In genomic region chr5:74686962-74687751, GRCh38 we compare ENCODE assay signal across 13 cellular contexts. TPM values are rescaled to one million over a fixed set of nuclear protein-coding genes. Genes with fewer than 3 reads are reported as not detected.
DNase-seq lines count a peak whose midpoint lies in the region; ATAC-seq and TF ChIP-seq lines count a peak whose summit lies in the region.
"Had no signal": no experiment of that assay in that cellular context is flagged by ENCODE, and none has a peak within 500 bp of the region (broad histone marks: within the 10 kb centered on the region; RNA-seq: fewer than 3 reads in every experiment).

No MANE protein-coding gene starts in this region.

- H3K36me3 ChIP-seq in breast epithelium = no peaks in the 10 kb centered on the region
- peaks cover 3% of the 10 kb centered on the region for H3K36me3 ChIP-seq in thoracic aorta
- H3K36me3 ChIP-seq in tibial artery = peaks cover 4 to 25% (median 21%) of the 10 kb centered on the region in 3 donors
- H3K36me3 ChIP-seq: prostate gland had no signal

- H3K27ac ChIP-seq in breast epithelium (no peak overlapping the region), thoracic aorta (no peak overlapping the region), tibial artery (no peak overlapping the region)
- H3K27ac ChIP-seq: prostate gland, RWPE1 had no signal

- no peak for ATAC-seq in activated CD8-positive, alpha-beta T cell treated with anti-CD3 and anti-CD28 coated beads, Interleukin-2, amount 10 ng/mL, durations not matched to agents 7 days and 5 days
- no peak for ATAC-seq in thoracic aorta (ENCODE audit: insufficient number of reproducible peaks, low FRiP score, low read depth)
- ATAC-seq in HG02852 (IDR thresholded peaks at IDR 0.05; ENCODE audit: unreplicated experiment) = no peak

- H3K9me3 Mint-ChIP-seq in MCF 10A (ENCODE audit: unreplicated experiment) = no peaks in the 10 kb centered on the region
- no peaks in the 10 kb centered on the region for H3K9me3 Mint-ChIP-seq in activated CD8-positive, alpha-beta T cell treated with anti-CD3 and anti-CD28 coated beads, Interleukin-2, amount 10 ng/mL, durations not matched to agents 7 days and 5 days (ENCODE audit: insufficient read depth)

- no peaks in the 10 kb centered on the region for H3K9me3 ChIP-seq in breast epithelium
- H3K9me3 ChIP-seq in thoracic aorta = no peaks in the 10 kb centered on the region
- H3K9me3 ChIP-seq in tibial artery = no peaks in the 10 kb centered on the region
- H3K9me3 ChIP-seq: prostate gland had no signal

- no peak overlapping the region for H3K4me3 ChIP-seq in breast epithelium
- H3K4me3 ChIP-seq in foreskin fibroblast (ENCODE audit: low read depth in 1 of 2, low read length in 2 of 2) = peak overlapping the region; percentile 82 to 91
- peak overlapping the region; percentile 84 for H3K4me3 ChIP-seq in thoracic aorta
- H3K4me3 ChIP-seq in tibial artery = no peak overlapping the region
- H3K4me3 ChIP-seq: prostate gland had no signal

- no peak for DNase-seq in MCF 10A (ENCODE audit: unreplicated experiment)
- no peak for DNase-seq in breast epithelium (ENCODE audit: low spot score in 2 of 2)
- DNase-seq in activated CD8-positive, alpha-beta T cell treated with anti-CD3 and anti-CD28 coated beads, Interleukin-2, amount 10 ng/mL, durations not matched to agents 7 days and 5 days = no peak
- peak in 1 of 2 donors; percentile 32 for DNase-seq in foreskin fibroblast
- DNase-seq in thoracic aorta (ENCODE audit: low spot score) = no peak
- no peak for DNase-seq in Kasumi-1 (lab: John Stamatoyannopoulos, UW)
- DNase-seq in tibial artery = no peak
- DNase-seq: activated CD4-positive, CD25-positive, alpha-beta regulatory T cell treated with anti-CD3 and anti-CD28 coated beads, Interleukin-2, amount 50 U/mL, for 72 hours; amygdala; kidney glomerular epithelial cell had no signal

- TF ChIP-seq CTCF in MCF 10A (IDR thresholded peaks at IDR 0.05; ENCODE audit: unreplicated experiment) (no peak), breast epithelium (IDR thresholded peaks at IDR 0.05) (no peak), foreskin fibroblast (IDR thresholded peaks at IDR 0.05; ENCODE audit: low read depth, low read length) (no peak), thoracic aorta (IDR thresholded peaks at IDR 0.05) (no peak), tibial artery (IDR thresholded peaks at IDR 0.05) (no peak)

- no peak for TF ChIP-seq POLR2A in breast epithelium (IDR thresholded peaks at IDR 0.05)

- POLR2A ChIA-PET in MCF 10A (lab: Yijun Ruan, JAX) = interaction anchor here (0.7 to 1.7 kb wide), 3 partner anchors 14 to 74 kb away, joined by 3 to 7 read pairs (median 3); no protein-coding TSS in a partner anchor
- POLR2A ChIA-PET in activated CD8-positive, alpha-beta T cell treated with anti-CD3 and anti-CD28 coated beads, Interleukin-2, amount 10 ng/mL, durations not matched to agents 7 days and 5 days (lab: Charles Lee) = no interaction called here

- no peaks in the 10 kb centered on the region for H3K4me1 ChIP-seq in breast epithelium
- peaks cover 10 to 17% of the 10 kb centered on the region in 2 donors for H3K4me1 ChIP-seq in thoracic aorta (ENCODE audit: control insufficient read depth in 1 of 2, low read depth in 2 of 2)
- H3K4me1 ChIP-seq in tibial artery = peaks cover 0 to 20% (median 17%) of the 10 kb centered on the region in 4 donors
- H3K4me1 ChIP-seq: prostate gland had no signal

- H3K27me3 ChIP-seq in breast epithelium (no peaks in the 10 kb centered on the region), thoracic aorta (replicated peaks; ENCODE audit: insufficient read depth) (no peaks in the 10 kb centered on the region), tibial artery (no peaks in the 10 kb centered on the region)

- intact Hi-C loops in MCF 10A (cut with micrococcal nuclease) = no loop called here
- intact Hi-C loops in breast epithelium (cut with DNase I; ENCODE audit: low total_unique reads) = no loop called here
- intact Hi-C loops in tibial artery (cut with DNase I; ENCODE audit: low total_unique reads) = loop anchor here (5.0 kb wide), 1 partner anchor 75 kb away; no protein-coding TSS in a partner anchor

- peak overlapping the region; percentile 80 for H3K4me3 Mint-ChIP-seq in MCF 10A (ENCODE audit: unreplicated experiment)
- H3K4me3 Mint-ChIP-seq in activated CD8-positive, alpha-beta T cell treated with anti-CD3 and anti-CD28 coated beads, Interleukin-2, amount 10 ng/mL, durations not matched to agents 7 days and 5 days = peak overlapping the region; percentile 75

- BruUV-seq in MCF 10A (replicated peaks; lab: Mats Ljungman, UMichigan) = no TSS peak

- H3K27me3 Mint-ChIP-seq in MCF 10A (ENCODE audit: insufficient read depth, unreplicated experiment) = no peaks in the 10 kb centered on the region
- H3K27me3 Mint-ChIP-seq in activated CD8-positive, alpha-beta T cell treated with anti-CD3 and anti-CD28 coated beads, Interleukin-2, amount 10 ng/mL, durations not matched to agents 7 days and 5 days (ENCODE audit: low read depth) = peaks cover 7% of the 10 kb centered on the region

- peaks cover 17% of the 10 kb centered on the region for H3K36me3 Mint-ChIP-seq in MCF 10A (ENCODE audit: insufficient read depth, unreplicated experiment)
- H3K36me3 Mint-ChIP-seq in activated CD8-positive, alpha-beta T cell treated with anti-CD3 and anti-CD28 coated beads, Interleukin-2, amount 10 ng/mL, durations not matched to agents 7 days and 5 days (ENCODE audit: low read depth) = peaks cover 20% of the 10 kb centered on the region

- H3K27ac Mint-ChIP-seq in MCF 10A (ENCODE audit: low read depth, unreplicated experiment) = no peak overlapping the region
- no peak overlapping the region for H3K27ac Mint-ChIP-seq in activated CD8-positive, alpha-beta T cell treated with anti-CD3 and anti-CD28 coated beads, Interleukin-2, amount 10 ng/mL, durations not matched to agents 7 days and 5 days

- CTCF ChIA-PET in MCF 10A (lab: Yijun Ruan, JAX) = interaction anchor here (0.6 to 3.3 kb wide), 3 partner anchors 14 to 167 kb away, joined by 3 to 12 read pairs (median 6); no protein-coding TSS in a partner anchor
- CTCF ChIA-PET in activated CD8-positive, alpha-beta T cell treated with anti-CD3 and anti-CD28 coated beads, Interleukin-2, amount 10 ng/mL, durations not matched to agents 7 days and 5 days (lab: Charles Lee) = interaction anchor here (1.1 kb wide), 1 partner anchor 79 kb away, joined by 3 read pairs; the partner anchor contains the start of genes GFM2 and NSA2

- H3K4me1 Mint-ChIP-seq in MCF 10A (ENCODE audit: insufficient read depth, unreplicated experiment) = peaks cover 18% of the 10 kb centered on the region
- H3K4me1 Mint-ChIP-seq in activated CD8-positive, alpha-beta T cell treated with anti-CD3 and anti-CD28 coated beads, Interleukin-2, amount 10 ng/mL, durations not matched to agents 7 days and 5 days (ENCODE audit: low read depth) = peaks cover 29% of the 10 kb centered on the region

RNA-seq across cellular contexts. Expression of gene HEXB, which starts 2.1 kb away (rescaled TPM):
- total RNA-seq in MCF 10A (2022) (82.8 and 93.7 TPM in 2 replicates), breast epithelium (100 to 1,000 TPM; 123 to 218 (median 145) TPM), thoracic aorta (100 to 1,000 TPM; 139 to 156 TPM)
- 10 to 100 TPM; 53.1 to 62.9 TPM for total RNA-seq in activated CD8-positive, alpha-beta T cell treated with anti-CD3 and anti-CD28 coated beads, Interleukin-2, amount 10 ng/mL, durations not matched to agents 7 days and 5 days

RNA-seq across cellular contexts. Expression of gene ENC1, which starts 46.6 kb away (rescaled TPM):
- total RNA-seq in MCF 10A (2022) = 10.7 and 12.9 TPM in 2 replicates
- total RNA-seq in breast epithelium = 10 to 100 TPM in 2 of 3 donors, 1 to 10 TPM in 1; 8.3 to 16.7 (median 13.8) TPM
- under 1 TPM; 0.50 to 0.55 TPM for total RNA-seq in activated CD8-positive, alpha-beta T cell treated with anti-CD3 and anti-CD28 coated beads, Interleukin-2, amount 10 ng/mL, durations not matched to agents 7 days and 5 days
- 10 to 100 TPM in 1 of 2 donors, 1 to 10 TPM in 1; 7.7 to 10.4 TPM for total RNA-seq in thoracic aorta

Comparison
In these comparisons a context has a peak if more than half of its experiments do, and no peak if none do; other contexts are left out.
1. H3K4me3 ChIP-seq: peak in foreskin fibroblast (2 of 2) and thoracic aorta (single experiment); none in breast epithelium (0 of 3) and tibial artery (0 of 2).